ENCODE assay signal across 10 cellular contexts in the genomic region with DNA sequence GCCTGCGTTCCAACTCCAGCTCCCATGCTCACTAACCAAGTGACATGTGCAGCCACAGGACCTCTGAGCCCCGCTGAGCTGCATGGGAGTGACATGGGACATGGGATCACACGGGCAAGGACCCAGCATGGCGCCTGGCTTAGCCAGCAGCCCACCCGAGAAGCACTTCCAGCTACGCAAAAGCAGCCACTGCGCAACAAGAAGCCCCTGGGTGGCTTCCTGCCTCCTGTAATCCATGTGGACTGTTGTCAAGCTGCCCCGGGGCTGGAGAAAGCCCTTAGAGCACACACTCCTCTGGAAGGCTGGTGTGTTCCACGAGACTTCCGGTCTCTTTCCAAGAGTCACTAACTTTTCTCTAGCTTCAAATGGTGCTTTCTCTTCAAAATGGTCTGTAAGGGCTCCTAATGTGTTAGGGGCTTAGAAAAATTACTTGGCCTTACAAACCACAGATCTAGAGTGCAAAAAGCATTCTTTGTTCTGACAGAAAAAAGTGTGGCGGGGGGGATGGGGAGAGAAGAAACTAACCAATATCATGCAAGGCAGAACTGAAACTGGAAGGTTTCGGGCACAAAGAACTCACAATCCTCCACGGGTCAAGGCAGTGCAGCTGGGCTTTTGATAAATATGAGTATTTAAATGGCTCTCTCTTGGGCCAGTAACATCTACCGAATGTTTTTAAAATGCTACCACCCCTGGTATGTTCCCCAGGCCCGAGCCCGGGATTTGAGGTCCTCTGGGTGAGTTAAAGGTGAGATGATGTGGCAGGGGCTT. TPM values are rescaled to one million over a fixed set of nuclear protein-coding genes. Genes with fewer than 3 reads are reported as not detected.
DNase-seq lines count a peak whose midpoint lies in the region; ATAC-seq lines count a peak whose summit lies in the region.
"Had no signal": no experiment of that assay in that cellular context is flagged by ENCODE, and none has a peak within 500 bp of the region (broad histone marks: within the 10 kb centered on the region; RNA-seq: fewer than 3 reads in every experiment).

No MANE protein-coding gene starts in this region.

- peak; percentile 66 for DNase-seq in NOMO-1 treated with DMSO at 0.1 percent for 48 hours (lab: John Stamatoyannopoulos, UW; ENCODE audit: unreplicated experiment)
- peak; percentile 62 for DNase-seq in posterior vena cava (ENCODE audit: low spot score)
- no peak for DNase-seq in NCI-H1048 (lab: John Stamatoyannopoulos, UW)
- no peak for DNase-seq in cortex of kidney (lab: John Stamatoyannopoulos, UW)
- DNase-seq in GM03348 (ENCODE audit: low spot score), result no peak
- DNase-seq in NCI-H748 (lab: John Stamatoyannopoulos, UW; ENCODE audit: unreplicated experiment), result no peak
- DNase-seq: activated effector memory CD4-positive, alpha-beta T cell treated with Interleukin-2 at 50 U/mL for 16 hours; GF-D8 had no signal

- intact Hi-C loops in posterior vena cava (cut with DNase I), result no loop called here

- peak; percentile 73 for ATAC-seq in GM18868 (IDR thresholded peaks at IDR 0.05; ENCODE audit: unreplicated experiment)
- ATAC-seq in HG02588 (IDR thresholded peaks at IDR 0.05; ENCODE audit: unreplicated experiment), result peak; percentile 72

RNA-seq across cellular contexts. Expression of a gene that starts 5.5 kb away (rescaled TPM):
- 10 to 100 TPM; 67.2 to 74.9 TPM for total RNA-seq in posterior vena cava

RNA-seq across cellular contexts. Expression of a gene that starts 46.1 kb away (rescaled TPM):
- 10 to 100 TPM; 46.2 to 48.5 TPM for total RNA-seq in posterior vena cava

RNA-seq across cellular contexts. Expression of a gene that starts 53.2 kb away (rescaled TPM):
- 10 to 100 TPM; 34.3 to 39.0 TPM for total RNA-seq in posterior vena cava

Comparison
In these comparisons a context has a peak if more than half of its experiments do, and no peak if none do; other contexts are left out.
1. DNase-seq: peak in NOMO-1 treated with DMSO at 0.1 percent for 48 hours (single experiment) and posterior vena cava (single experiment); none in NCI-H1048 (single experiment), cortex of kidney (single experiment), GM03348 (single experiment) and NCI-H748 (single experiment).